Comparison of ENCODE assay signal across 8 cellular contexts in genomic region chr2:95346236-95346737, GRCh38. TPM values are rescaled to one million over a fixed set of nuclear protein-coding genes. Genes with fewer than 3 reads are reported as not detected.
DNase-seq lines count a peak whose midpoint lies in the region; ATAC-seq and TF ChIP-seq lines count a peak whose summit lies in the region.

No MANE protein-coding gene starts in this region.

- POLR2A ChIA-PET in RWPE1 (lab: Yijun Ruan, JAX; ENCODE audit: low non-redundant PET), result no interaction called here

- no peaks in the 10 kb centered on the region for H3K9me3 ChIP-seq in neuron (ENCODE audit: low read length)

- H3K27ac ChIP-seq in RWPE1, result peak overlapping the region; percentile 80

- TF ChIP-seq CTCF in RWPE1 (conservative IDR thresholded peaks at IDR 0.05; ENCODE audit: low read depth) (no peak), fibroblast of the aortic adventitia (IDR thresholded peaks at IDR 0.05; ENCODE audit: insufficient read depth, low read length) (no peak)

- peak; percentile 41 for DNase-seq in stimulated activated CD4-positive, alpha-beta T cell treated with anti-CD3 and anti-CD28 coated beads, Interleukin-15, amount 100 ng/mL, for 24 hours
- DNase-seq in stimulated activated CD4-positive, alpha-beta T cell treated with anti-CD3 and anti-CD28 coated beads, Interleukin-1b, Interleukin-23, amount 100 ng/mL, for 48 hours, result no peak
- DNase-seq in RWPE1 (ENCODE audit: low spot score) (peak; percentile 64), fibroblast of the aortic adventitia (ENCODE audit: low read depth) (peak; percentile 45), DMS79 (lab: John Stamatoyannopoulos, UW) (no peak), NCI-H510A treated with DMSO at 0.1 percent for 48 hours (lab: John Stamatoyannopoulos, UW) (no peak)

- peak overlapping the region; percentile 94 for H2AFZ ChIP-seq in neuron (ENCODE audit: low read depth, low read length)

- H3K4me3 ChIP-seq in fibroblast of the aortic adventitia (ENCODE audit: low read depth, low read length), result peak overlapping the region; percentile 64
- H3K4me3 ChIP-seq in neuron (ENCODE audit: low read length), result peak overlapping the region; percentile 41

- peaks cover 4% of the 10 kb centered on the region for H3K4me1 ChIP-seq in neuron (ENCODE audit: insufficient read depth, low read length)

- no peaks in the 10 kb centered on the region for H3K36me3 ChIP-seq in neuron (ENCODE audit: insufficient read depth, low read length)

- H3K27me3 ChIP-seq in neuron (ENCODE audit: insufficient read depth, low read length), result peaks cover 68% of the 10 kb centered on the region

- CTCF ChIA-PET in RWPE1 (lab: Yijun Ruan, JAX), result interaction anchor here (0.6 to 1.5 kb wide), 13 partner anchors 8 to 189 kb away, joined by 3 to 8 read pairs (median 4); partner anchors contain the start of gene FAHD2A

- no peak for ATAC-seq in GM21619 (IDR thresholded peaks at IDR 0.05; ENCODE audit: unreplicated experiment)

RNA-seq across cellular contexts. Expression of gene KCNIP3, which starts 49.1 kb away (rescaled TPM):
- total RNA-seq in fibroblast of the aortic adventitia (ENCODE audit: low replicate concordance), result 0.25 and 2.9 TPM in 2 replicates

RNA-seq across cellular contexts. Expression of gene FAHD2A, which starts 56.2 kb away (rescaled TPM):
- total RNA-seq in fibroblast of the aortic adventitia (ENCODE audit: low replicate concordance), result 2.7 and 15.4 TPM in 2 replicates

Comparison
In these comparisons a context has a peak if more than half of its experiments do, and no peak if none do; other contexts are left out.
1. DNase-seq: peak in stimulated activated CD4-positive, alpha-beta T cell treated with anti-CD3 and anti-CD28 coated beads, Interleukin-15, amount 100 ng/mL, for 24 hours (single experiment), RWPE1 (single experiment) and fibroblast of the aortic adventitia (single experiment); none in stimulated activated CD4-positive, alpha-beta T cell treated with anti-CD3 and anti-CD28 coated beads, Interleukin-1b, Interleukin-23, amount 100 ng/mL, for 48 hours (single experiment), DMS79 (single experiment) and NCI-H510A treated with DMSO at 0.1 percent for 48 hours (single experiment).